19 cellular contexts compared by ENCODE assay signal in genomic region chr16:49466529-49466831, GRCh38.
"Had no signal": no experiment of that assay in that cellular context is flagged by ENCODE, and none has a peak within 500 bp of the region (broad histone marks: within the 10 kb centered on the region; RNA-seq: fewer than 3 reads in every experiment).

No MANE protein-coding gene starts in this region.

- H3K36me3 Mint-ChIP-seq: activated naive CD4-positive, alpha-beta T cell treated with anti-CD3 and anti-CD28 coated beads, Interleukin-2, amount 10 ng/mL, durations not matched to agents 7 days and 5 days; natural killer cell treated with Interleukin-12 subunit alpha and Interleukin-12 subunit beta and Interleukin-15 and Interleukin-18, amount 100 ng/mL, for 72 hours; T-cell had no signal

- FAIRE-seq: astrocyte, pancreas had no signal

- H3K27ac Mint-ChIP-seq: activated naive CD4-positive, alpha-beta T cell treated with anti-CD3 and anti-CD28 coated beads, Interleukin-2, amount 10 ng/mL, durations not matched to agents 7 days and 5 days; activated T-helper 2 cell treated with anti-CD3 and anti-CD28 coated beads, Interferon-gamma antibody, Interleukin-2, Interleukin-4, amounts not matched to agents 10 μg/mL and 5 μg/mL and 100 μg/mL, durations not matched to agents 14 hours and 24 hours and 36 hours; natural killer cell treated with Interleukin-12 subunit alpha and Interleukin-12 subunit beta and Interleukin-15 and Interleukin-18, amount 100 ng/mL, for 72 hours had no signal

- H3K9me3 ChIP-seq: adrenal gland, neutrophil, pancreas, SK-N-SH, tibial nerve, vagina had no signal

- DNase-seq: activated naive CD4-positive, alpha-beta T cell treated with anti-CD3 and anti-CD28 coated beads, Interleukin-2, amount 10 ng/mL, durations not matched to agents 7 days and 5 days; effector memory CD8-positive, alpha-beta T cell; foreskin fibroblast; mesendoderm; pancreas; SK-N-SH; stimulated activated CD4-positive, alpha-beta T cell treated with anti-CD3 and anti-CD28 coated beads, Interleukin-12 subunit alpha, Interleukin-12 subunit beta, amount 100 ng/mL, for 4 hours; stimulated activated CD4-positive, alpha-beta T cell treated with anti-CD3 and anti-CD28 coated beads, Interleukin-1b, Interleukin-23, amount 100 ng/mL, for 48 hours; stimulated activated naive CD4-positive, alpha-beta T cell treated with Interleukin-2 at 50 U/mL for 16 hours; substantia nigra; T-helper 9 cell had no signal

- H3K4me3 Mint-ChIP-seq: activated naive CD4-positive, alpha-beta T cell treated with anti-CD3 and anti-CD28 coated beads, Interleukin-2, amount 10 ng/mL, durations not matched to agents 7 days and 5 days; effector memory CD8-positive, alpha-beta T cell; natural killer cell treated with Interleukin-12 subunit alpha and Interleukin-12 subunit beta and Interleukin-15 and Interleukin-18, amount 100 ng/mL, for 72 hours; T-cell had no signal

- H3K27ac ChIP-seq: adrenal gland, neutrophil, pancreas, tibial nerve, vagina had no signal

- ATAC-seq: effector memory CD8-positive, alpha-beta T cell; natural killer cell treated with Interleukin-12 subunit alpha and Interleukin-12 subunit beta and Interleukin-15 and Interleukin-18, amount 100 ng/mL, for 72 hours; pancreas; T-cell had no signal

- H3K27me3 Mint-ChIP-seq: T-cell had no signal

- H3K27me3 ChIP-seq: pancreas, vagina had no signal

- H3K9me3 Mint-ChIP-seq: activated naive CD4-positive, alpha-beta T cell treated with anti-CD3 and anti-CD28 coated beads, Interleukin-2, amount 10 ng/mL, durations not matched to agents 7 days and 5 days; activated T-helper 2 cell treated with anti-CD3 and anti-CD28 coated beads, Interferon-gamma antibody, Interleukin-2, Interleukin-4, amounts not matched to agents 10 μg/mL and 5 μg/mL and 100 μg/mL, durations not matched to agents 14 hours and 24 hours and 36 hours; effector memory CD8-positive, alpha-beta T cell; natural killer cell treated with Interleukin-12 subunit alpha and Interleukin-12 subunit beta and Interleukin-15 and Interleukin-18, amount 100 ng/mL, for 72 hours; T-cell had no signal
